Comparison of ENCODE assay signal across 18 cellular contexts in genomic region chr19:19774354-19775033, GRCh38. TPM values are rescaled to one million over a fixed set of nuclear protein-coding genes. Genes with fewer than 3 reads are reported as not detected.
DNase-seq lines count a peak whose midpoint lies in the region; ATAC-seq, FAIRE-seq and TF ChIP-seq lines count a peak whose summit lies in the region.
"Had no signal": no experiment of that assay in that cellular context is flagged by ENCODE, and none has a peak within 500 bp of the region (broad histone marks: within the 10 kb centered on the region; RNA-seq: fewer than 3 reads in every experiment).

No MANE protein-coding gene starts in this region.

- H3K9ac ChIP-seq in astrocyte (ENCODE audit: low read length) (no peak overlapping the region), neural progenitor cell (no peak overlapping the region), SK-N-SH (no peak overlapping the region)

- no peak overlapping the region for H3K27ac ChIP-seq in astrocyte (ENCODE audit: low read depth, low read length)
- H3K27ac ChIP-seq in neural progenitor cell = no peak overlapping the region
- no peak overlapping the region for H3K27ac ChIP-seq in SK-N-SH (ENCODE audit: low read depth in 2 of 2, low read length in 1 of 2)
- H3K27ac ChIP-seq: epithelial cell of prostate, tibial nerve had no signal

- H3K4me1 ChIP-seq in astrocyte (ENCODE audit: insufficient read depth, low read length) (peaks cover 13% of the 10 kb centered on the region), neural progenitor cell (peaks cover 15% of the 10 kb centered on the region), SK-N-SH (ENCODE audit: control insufficient read depth in 1 of 2, insufficient read depth in 2 of 2, low read depth in 1 of 2, low read length in 1 of 2) (peaks cover 0 to 12% of the 10 kb centered on the region in 2 experiments; a peak in 2 of 4 replicates)

- H3K27me3 Mint-ChIP-seq in T-helper 1 cell treated with Interleukin-12 subunit alpha and Interleukin-12 subunit beta and Interleukin-4 antibody, amounts not matched to agents 30 μg/mL and 1 μg/mL, for 36 hours (ENCODE audit: low read depth) = no peaks in the 10 kb centered on the region
- H3K27me3 Mint-ChIP-seq in astrocyte (ENCODE audit: low read depth, unreplicated experiment) (no peaks in the 10 kb centered on the region), neural progenitor cell (ENCODE audit: insufficient read depth, low read depth) (no peaks in the 10 kb centered on the region)
- H3K27me3 Mint-ChIP-seq: activated CD4-positive, alpha-beta memory T cell treated with anti-CD3 and anti-CD28 coated beads for 36 hours had no signal

- H4K20me1 ChIP-seq in astrocyte (ENCODE audit: insufficient read depth, low read length) (no peaks in the 10 kb centered on the region), neural progenitor cell (ENCODE audit: low read depth) (no peaks in the 10 kb centered on the region), SK-N-SH (ENCODE audit: insufficient read depth) (no peaks in the 10 kb centered on the region)

- peaks cover 9% of the 10 kb centered on the region for H3F3A ChIP-seq in neural progenitor cell (ENCODE audit: low read depth)
- no peaks in the 10 kb centered on the region for H3F3A ChIP-seq in SK-N-SH (replicated peaks; ENCODE audit: insufficient read depth)

- no peak for TF ChIP-seq EP300 in SK-N-SH (IDR thresholded peaks at IDR 0.05; ENCODE audit: borderline replicate concordance in 1 of 2, low read depth in 1 of 2, low read length in 1 of 2)

- H3K27me3 ChIP-seq in astrocyte (ENCODE audit: insufficient read depth, low read length) (no peaks in the 10 kb centered on the region), neural progenitor cell (no peaks in the 10 kb centered on the region), SK-N-SH (ENCODE audit: insufficient read depth) (no peaks in the 10 kb centered on the region)
- H3K27me3 ChIP-seq: MG63, tibial nerve had no signal

- H3K9me3 ChIP-seq in astrocyte (ENCODE audit: insufficient read depth, low read depth, low read length) (peaks cover under 1% of the 10 kb centered on the region), neural progenitor cell (ENCODE audit: low read depth) (no peaks in the 10 kb centered on the region), SK-N-SH (no peaks in the 10 kb centered on the region)

- H3K27ac Mint-ChIP-seq in T-helper 1 cell treated with Interleukin-12 subunit alpha and Interleukin-12 subunit beta and Interleukin-4 antibody, amounts not matched to agents 30 μg/mL and 1 μg/mL, for 36 hours = no peak overlapping the region
- H3K27ac Mint-ChIP-seq in astrocyte (ENCODE audit: unreplicated experiment) = no peak overlapping the region
- H3K27ac Mint-ChIP-seq in neural progenitor cell = no peak overlapping the region
- H3K27ac Mint-ChIP-seq: activated CD4-positive, alpha-beta memory T cell treated with anti-CD3 and anti-CD28 coated beads for 36 hours had no signal

- no peak for FAIRE-seq in astrocyte (lab: Jason Lieb, UNC)
- FAIRE-seq: TTC549 had no signal

- H3K4me3 ChIP-seq in astrocyte (ENCODE audit: insufficient read depth, low read depth, low read length) (no peak overlapping the region), neural progenitor cell (no peak overlapping the region), SK-N-SH (ENCODE audit: low read depth in 2 of 2, low read length in 1 of 2) (no peak overlapping the region)
- H3K4me3 ChIP-seq: tibial nerve had no signal

- no peaks in the 10 kb centered on the region for H3K9me2 ChIP-seq in SK-N-SH

- H3K36me3 ChIP-seq in astrocyte (ENCODE audit: insufficient read depth, low read length) (peaks cover 5% of the 10 kb centered on the region), neural progenitor cell (no peaks in the 10 kb centered on the region), SK-N-SH (replicated peaks in 1 of 2; ENCODE audit: control insufficient read depth in 1 of 2, insufficient read depth in 2 of 2, low read length in 1 of 2) (peaks cover 0 to 7% of the 10 kb centered on the region in 2 experiments)

- TF ChIP-seq CTCF in astrocyte (IDR thresholded peaks at IDR 0.05; ENCODE audit: insufficient read depth, low read depth, low read length) (no peak), neural progenitor cell (IDR thresholded peaks at IDR 0.05) (no peak), SK-N-SH (IDR thresholded peaks at IDR 0.05) (no peak)

- peaks cover 30% of the 10 kb centered on the region for H3K4me1 Mint-ChIP-seq in T-helper 1 cell treated with Interleukin-12 subunit alpha and Interleukin-12 subunit beta and Interleukin-4 antibody, amounts not matched to agents 30 μg/mL and 1 μg/mL, for 36 hours (ENCODE audit: low read depth)
- H3K4me1 Mint-ChIP-seq in astrocyte (ENCODE audit: low read depth, unreplicated experiment) (peaks cover 5% of the 10 kb centered on the region), neural progenitor cell (peaks cover 10% of the 10 kb centered on the region)

- H3K9me3 Mint-ChIP-seq in T-helper 1 cell treated with Interleukin-12 subunit alpha and Interleukin-12 subunit beta and Interleukin-4 antibody, amounts not matched to agents 30 μg/mL and 1 μg/mL, for 36 hours = peaks cover 34% of the 10 kb centered on the region
- H3K9me3 Mint-ChIP-seq in astrocyte (ENCODE audit: unreplicated experiment) (peaks cover 10% of the 10 kb centered on the region), neural progenitor cell (peaks cover 29% of the 10 kb centered on the region)

- DNase-seq in T-helper 1 cell (no peak), NAMALWA (ENCODE audit: low spot score) (peak; percentile 53), astrocyte (ENCODE audit: low read depth) (no peak), neural progenitor cell (ENCODE audit: low spot score) (no peak), SK-N-SH (no peak)
- DNase-seq: activated CD4-positive, alpha-beta memory T cell treated with anti-CD3 and anti-CD28 coated beads for 36 hours; activated effector memory CD4-positive, alpha-beta T cell treated with anti-CD3 and anti-CD28 coated beads, Interleukin-2, amount 50 U/mL, for 16 hours; COR-L47; GDM1; H7; MG63; stimulated activated CD4-positive, alpha-beta T cell treated with anti-CD3 and anti-CD28 coated beads, Interleukin-4, amount 100 ng/mL, for 24 hours had no signal

- H3K4me3 Mint-ChIP-seq in T-helper 1 cell treated with Interleukin-12 subunit alpha and Interleukin-12 subunit beta and Interleukin-4 antibody, amounts not matched to agents 30 μg/mL and 1 μg/mL, for 36 hours = peak overlapping the region; percentile 17
- H3K4me3 Mint-ChIP-seq in astrocyte (ENCODE audit: unreplicated experiment) (peak overlapping the region; percentile 50), neural progenitor cell (peak overlapping the region; percentile 99)

- POLR2A ChIA-PET in SK-N-SH (lab: Yijun Ruan, JAX) = no interaction called here

- 91% methylated on average over 14 of the region's 14 CpGs for WGBS in SK-N-SH (ENCODE audit: low lambda C conversion rate)

- ATAC-seq in GM19035 (IDR thresholded peaks at IDR 0.05; ENCODE audit: unreplicated experiment) = no peak
- no peak for ATAC-seq in GM21529 (IDR thresholded peaks at IDR 0.05; ENCODE audit: unreplicated experiment)

- H3K4me2 ChIP-seq in astrocyte (ENCODE audit: low read length) = no peak overlapping the region
- H3K4me2 ChIP-seq in neural progenitor cell = no peak overlapping the region
- no peak overlapping the region for H3K4me2 ChIP-seq in SK-N-SH

- no peak overlapping the region for H2AFZ ChIP-seq in astrocyte (ENCODE audit: low read depth, low read length)
- no peak overlapping the region for H2AFZ ChIP-seq in neural progenitor cell (replicated peaks)
- H2AFZ ChIP-seq in SK-N-SH (ENCODE audit: low read depth) = no peak overlapping the region

- CTCF ChIA-PET in SK-N-SH (lab: Yijun Ruan, JAX) = no interaction called here

- peaks cover 22% of the 10 kb centered on the region for H3K36me3 Mint-ChIP-seq in T-helper 1 cell treated with Interleukin-12 subunit alpha and Interleukin-12 subunit beta and Interleukin-4 antibody, amounts not matched to agents 30 μg/mL and 1 μg/mL, for 36 hours (ENCODE audit: low read depth)
- peaks cover 15% of the 10 kb centered on the region for H3K36me3 Mint-ChIP-seq in astrocyte (ENCODE audit: low read depth, unreplicated experiment)
- H3K36me3 Mint-ChIP-seq in neural progenitor cell = peaks cover 12% of the 10 kb centered on the region

- H3K79me2 ChIP-seq in astrocyte (ENCODE audit: insufficient read depth, low read length) (peaks cover 7% of the 10 kb centered on the region), neural progenitor cell (ENCODE audit: low read depth) (peaks cover 27% of the 10 kb centered on the region), SK-N-SH (ENCODE audit: insufficient read depth) (peaks cover 18% of the 10 kb centered on the region)

- no peak for TF ChIP-seq RAD21 in SK-N-SH (IDR thresholded peaks at IDR 0.05; ENCODE audit: low read length)

TF ChIP-seq in SK-N-SH, 30 proteins besides CTCF, POLR2A, EP300 and RAD21:
- no peak for TF ChIP-seq RCOR1 (IDR thresholded peaks at IDR 0.05; ENCODE audit: low read length)

RNA-seq across cellular contexts. Expression of gene ZNF14, which starts 41.6 kb away (rescaled TPM):
- total RNA-seq in astrocyte (3.2 and 4.4 TPM in 2 replicates), neural progenitor cell (ENCODE audit: low replicate concordance) (14.4 and 21.0 TPM in 2 replicates)
- 1.1 and 1.7 TPM in 2 replicates for polyA plus RNA-seq in SK-N-SH (2012; rRNA removed)
- polyA plus RNA-seq in SK-N-SH (2012; cell fraction: cytosol; rRNA removed) = 1.6 TPM in 2 replicates
- 1.1 and 1.7 TPM in 2 replicates for polyA plus RNA-seq in SK-N-SH (2012; cell fraction: nucleus; rRNA removed)

RNA-seq across cellular contexts. Expression of gene ZNF506, which starts 47.1 kb away (rescaled TPM):
- total RNA-seq in astrocyte (12.3 and 12.9 TPM in 2 replicates), neural progenitor cell (ENCODE audit: low replicate concordance) (16.1 and 19.9 TPM in 2 replicates)
- polyA plus RNA-seq in SK-N-SH (2012; rRNA removed) = 4.1 and 7.3 TPM in 2 replicates
- polyA plus RNA-seq in SK-N-SH (2012; cell fraction: cytosol; rRNA removed) = 5.6 and 6.4 TPM in 2 replicates
- polyA plus RNA-seq in SK-N-SH (2012; cell fraction: nucleus; rRNA removed) = 8.3 and 10.9 TPM in 2 replicates

Comparison
In these comparisons a context has a peak if more than half of its experiments do, and no peak if none do; other contexts are left out.
1. H3K4me3 Mint-ChIP-seq: peak in every context shown above with its lines; median percentile 99 in neural progenitor cell; 50 in astrocyte; 17 in T-helper 1 cell treated with Interleukin-12 subunit alpha and Interleukin-12 subunit beta and Interleukin-4 antibody, amounts not matched to agents 30 μg/mL and 1 μg/mL, for 36 hours.